In the genomic region with DNA sequence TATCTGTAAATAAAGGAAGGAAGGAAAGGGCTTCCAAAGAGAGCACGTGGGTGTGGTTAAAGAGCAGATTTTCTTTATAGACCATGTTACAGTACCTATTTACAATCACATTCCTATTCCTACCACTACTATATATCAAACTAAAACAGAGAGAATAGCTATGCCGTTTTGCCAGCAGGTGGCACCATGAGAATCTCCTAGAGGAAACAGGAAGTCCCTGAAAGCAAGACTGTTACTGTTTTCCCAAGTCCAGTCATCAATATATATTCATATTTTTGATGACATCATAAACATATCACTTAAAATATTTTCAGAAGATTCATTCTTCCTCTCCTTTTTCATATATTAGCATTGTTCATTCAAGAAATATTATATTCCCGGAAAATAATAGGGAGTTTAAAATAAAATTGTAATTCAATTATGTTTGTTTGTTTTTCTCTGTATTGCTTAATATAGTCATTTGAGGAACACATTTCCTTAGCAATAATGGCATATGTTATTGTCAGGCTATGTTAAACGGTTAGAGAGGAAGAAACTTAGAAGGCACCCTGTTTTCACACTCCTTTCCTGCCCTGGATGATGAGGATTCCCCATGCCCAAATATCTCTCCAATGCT, we compare ENCODE assay signal across 9 cellular contexts. TPM values are rescaled to one million over a fixed set of nuclear protein-coding genes. Genes with fewer than 3 reads are reported as not detected.
DNase-seq lines count a peak whose midpoint lies in the region; ATAC-seq and TF ChIP-seq lines count a peak whose summit lies in the region.
"Had no signal": no experiment of that assay in that cellular context is flagged by ENCODE, and none has a peak within 500 bp of the region (broad histone marks: within the 10 kb centered on the region; RNA-seq: fewer than 3 reads in every experiment).

No MANE protein-coding gene starts in this region.

- ATAC-seq in GM21723 (IDR thresholded peaks at IDR 0.05; ENCODE audit: unreplicated experiment) (peak; percentile 79), Right ventricle myocardium superior (ENCODE audit: poor library complexity) (peak; percentile 73)

- H3K36me3 Mint-ChIP-seq in activated naive CD4-positive, alpha-beta T cell treated with anti-CD3 and anti-CD28 coated beads, Interleukin-2, amount 10 ng/mL, durations not matched to agents 7 days and 5 days = no peaks in the 10 kb centered on the region

- peaks cover 9% of the 10 kb centered on the region for H3K27me3 Mint-ChIP-seq in activated naive CD4-positive, alpha-beta T cell treated with anti-CD3 and anti-CD28 coated beads, Interleukin-2, amount 10 ng/mL, durations not matched to agents 7 days and 5 days

- peak; percentile 85 for TF ChIP-seq CTCF in LNCaP clone FGC (IDR thresholded peaks at IDR 0.05; ENCODE audit: control insufficient read depth, extremely low read depth, insufficient read depth)

- no peaks in the 10 kb centered on the region for H3K9me3 Mint-ChIP-seq in activated naive CD4-positive, alpha-beta T cell treated with anti-CD3 and anti-CD28 coated beads, Interleukin-2, amount 10 ng/mL, durations not matched to agents 7 days and 5 days
- H3K9me3 Mint-ChIP-seq: dendritic cell treated with granulocyte-macrophage colony-stimulating factor and Interleukin-4, amounts not matched to agents 40 ng/mL and 50 ng/mL, for 4 days had no signal

- intact Hi-C loops in Right ventricle myocardium superior (cut with DNase I) = loop anchor here (5.0 to 10.0 kb wide), 2 partner anchors 210 to 458 kb away; a partner anchor contains a TSS

- DNase-seq in EH (ENCODE audit: low read depth) = peak; percentile 78
- peak; percentile 65 for DNase-seq in LNCaP clone FGC (ENCODE audit: low read depth)
- peak; percentile 75 for DNase-seq in RPMI8226
- DNase-seq in activated naive CD4-positive, alpha-beta T cell treated with anti-CD3 and anti-CD28 coated beads, Interleukin-2, amount 10 ng/mL, durations not matched to agents 7 days and 5 days = peak; percentile 71
- DNase-seq in Right ventricle myocardium superior = peak; percentile 50
- peak; percentile 36 for DNase-seq in putamen (ENCODE audit: low spot score)
- DNase-seq in 8988T = no peak

- H3K27ac Mint-ChIP-seq in activated naive CD4-positive, alpha-beta T cell treated with anti-CD3 and anti-CD28 coated beads, Interleukin-2, amount 10 ng/mL, durations not matched to agents 7 days and 5 days = no peak overlapping the region
- H3K27ac Mint-ChIP-seq: dendritic cell treated with granulocyte-macrophage colony-stimulating factor and Interleukin-4, amounts not matched to agents 40 ng/mL and 50 ng/mL, for 4 days had no signal

- H3K4me1 Mint-ChIP-seq in activated naive CD4-positive, alpha-beta T cell treated with anti-CD3 and anti-CD28 coated beads, Interleukin-2, amount 10 ng/mL, durations not matched to agents 7 days and 5 days = no peaks in the 10 kb centered on the region

- no peak overlapping the region for H3K4me3 Mint-ChIP-seq in activated naive CD4-positive, alpha-beta T cell treated with anti-CD3 and anti-CD28 coated beads, Interleukin-2, amount 10 ng/mL, durations not matched to agents 7 days and 5 days
- H3K4me3 Mint-ChIP-seq: dendritic cell treated with granulocyte-macrophage colony-stimulating factor and Interleukin-4, amounts not matched to agents 40 ng/mL and 50 ng/mL, for 4 days had no signal

- CTCF ChIA-PET in activated naive CD4-positive, alpha-beta T cell treated with anti-CD3 and anti-CD28 coated beads, Interleukin-2, amount 10 ng/mL, durations not matched to agents 7 days and 5 days (lab: Charles Lee) = interaction anchor here (0.7 to 2.1 kb wide), 15 partner anchors 9 to 466 kb away, joined by 3 to 31 read pairs (median 4); a partner anchor contains a TSS

- H3K4me3 ChIP-seq in LNCaP clone FGC (ENCODE audit: low read depth, low read length) = no peak overlapping the region

RNA-seq across cellular contexts. Expression of a gene that starts 6.6 kb away (rescaled TPM):
- total RNA-seq in Right ventricle myocardium superior = 0.27 TPM
